In genomic region chr20:49346682-49347081, GRCh38 we compare ENCODE assay signal across 1 cellular context.
TF ChIP-seq lines count a peak whose summit lies in the region.

No MANE protein-coding gene starts in this region.

TF ChIP-seq in GM23338, 12 proteins besides CTCF, POLR2A, EP300 and RAD21:
- TF ChIP-seq, protein P1, sequence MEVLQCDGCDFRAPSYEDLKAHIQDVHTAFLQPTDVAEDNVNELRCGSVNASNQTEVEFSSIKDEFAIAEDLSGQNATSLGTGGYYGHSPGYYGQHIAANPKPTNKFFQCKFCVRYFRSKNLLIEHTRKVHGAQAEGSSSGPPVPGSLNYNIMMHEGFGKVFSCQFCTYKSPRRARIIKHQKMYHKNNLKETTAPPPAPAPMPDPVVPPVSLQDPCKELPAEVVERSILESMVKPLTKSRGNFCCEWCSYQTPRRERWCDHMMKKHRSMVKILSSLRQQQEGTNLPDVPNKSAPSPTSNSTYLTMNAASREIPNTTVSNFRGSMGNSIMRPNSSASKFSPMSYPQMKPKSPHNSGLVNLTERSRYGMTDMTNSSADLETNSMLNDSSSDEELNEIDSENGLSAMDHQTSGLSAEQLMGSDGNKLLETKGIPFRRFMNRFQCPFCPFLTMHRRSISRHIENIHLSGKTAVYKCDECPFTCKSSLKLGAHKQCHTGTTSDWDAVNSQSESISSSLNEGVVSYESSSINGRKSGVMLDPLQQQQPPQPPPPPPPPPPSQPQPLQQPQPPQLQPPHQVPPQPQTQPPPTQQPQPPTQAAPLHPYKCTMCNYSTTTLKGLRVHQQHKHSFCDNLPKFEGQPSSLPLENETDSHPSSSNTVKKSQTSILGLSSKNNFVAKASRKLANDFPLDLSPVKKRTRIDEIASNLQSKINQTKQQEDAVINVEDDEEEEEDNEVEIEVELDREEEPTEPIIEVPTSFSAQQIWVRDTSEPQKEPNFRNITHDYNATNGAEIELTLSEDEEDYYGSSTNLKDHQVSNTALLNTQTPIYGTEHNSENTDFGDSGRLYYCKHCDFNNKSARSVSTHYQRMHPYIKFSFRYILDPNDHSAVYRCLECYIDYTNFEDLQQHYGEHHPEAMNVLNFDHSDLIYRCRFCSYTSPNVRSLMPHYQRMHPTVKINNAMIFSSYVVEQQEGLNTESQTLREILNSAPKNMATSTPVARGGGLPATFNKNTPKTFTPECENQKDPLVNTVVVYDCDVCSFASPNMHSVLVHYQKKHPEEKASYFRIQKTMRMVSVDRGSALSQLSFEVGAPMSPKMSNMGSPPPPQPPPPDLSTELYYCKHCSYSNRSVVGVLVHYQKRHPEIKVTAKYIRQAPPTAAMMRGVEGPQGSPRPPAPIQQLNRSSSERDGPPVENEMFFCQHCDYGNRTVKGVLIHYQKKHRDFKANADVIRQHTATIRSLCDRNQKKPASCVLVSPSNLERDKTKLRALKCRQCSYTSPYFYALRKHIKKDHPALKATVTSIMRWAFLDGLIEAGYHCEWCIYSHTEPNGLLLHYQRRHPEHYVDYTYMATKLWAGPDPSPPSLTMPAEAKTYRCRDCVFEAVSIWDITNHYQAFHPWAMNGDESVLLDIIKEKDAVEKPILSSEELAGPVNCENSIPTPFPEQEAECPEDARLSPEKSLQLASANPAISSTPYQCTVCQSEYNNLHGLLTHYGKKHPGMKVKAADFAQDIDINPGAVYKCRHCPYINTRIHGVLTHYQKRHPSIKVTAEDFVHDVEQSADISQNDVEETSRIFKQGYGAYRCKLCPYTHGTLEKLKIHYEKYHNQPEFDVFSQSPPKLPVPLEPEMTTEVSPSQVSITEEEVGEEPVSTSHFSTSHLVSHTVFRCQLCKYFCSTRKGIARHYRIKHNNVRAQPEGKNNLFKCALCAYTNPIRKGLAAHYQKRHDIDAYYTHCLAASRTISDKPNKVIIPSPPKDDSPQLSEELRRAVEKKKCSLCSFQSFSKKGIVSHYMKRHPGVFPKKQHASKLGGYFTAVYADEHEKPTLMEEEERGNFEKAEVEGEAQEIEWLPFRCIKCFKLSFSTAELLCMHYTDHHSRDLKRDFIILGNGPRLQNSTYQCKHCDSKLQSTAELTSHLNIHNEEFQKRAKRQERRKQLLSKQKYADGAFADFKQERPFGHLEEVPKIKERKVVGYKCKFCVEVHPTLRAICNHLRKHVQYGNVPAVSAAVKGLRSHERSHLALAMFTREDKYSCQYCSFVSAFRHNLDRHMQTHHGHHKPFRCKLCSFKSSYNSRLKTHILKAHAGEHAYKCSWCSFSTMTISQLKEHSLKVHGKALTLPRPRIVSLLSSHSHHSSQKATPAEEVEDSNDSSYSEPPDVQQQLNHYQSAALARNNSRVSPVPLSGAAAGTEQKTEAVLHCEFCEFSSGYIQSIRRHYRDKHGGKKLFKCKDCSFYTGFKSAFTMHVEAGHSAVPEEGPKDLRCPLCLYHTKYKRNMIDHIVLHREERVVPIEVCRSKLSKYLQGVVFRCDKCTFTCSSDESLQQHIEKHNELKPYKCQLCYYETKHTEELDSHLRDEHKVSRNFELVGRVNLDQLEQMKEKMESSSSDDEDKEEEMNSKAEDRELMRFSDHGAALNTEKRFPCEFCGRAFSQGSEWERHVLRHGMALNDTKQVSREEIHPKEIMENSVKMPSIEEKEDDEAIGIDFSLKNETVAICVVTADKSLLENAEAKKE (CRISPR knock-in tag; IDR thresholded peaks at IDR 0.05), result no peak
- TF ChIP-seq ZNF331 (CRISPR knock-in tag; IDR thresholded peaks at IDR 0.05; ENCODE audit: low read depth), result no peak
